15 cellular contexts compared by ENCODE assay signal in genomic region chr6:143896096-143896880, GRCh38. TPM values are rescaled to one million over a fixed set of nuclear protein-coding genes. Genes with fewer than 3 reads are reported as not detected.
DNase-seq lines count a peak whose midpoint lies in the region; ATAC-seq and TF ChIP-seq lines count a peak whose summit lies in the region.
"Had no signal": no experiment of that assay in that cellular context is flagged by ENCODE, and none has a peak within 500 bp of the region (broad histone marks: within the 10 kb centered on the region; RNA-seq: fewer than 3 reads in every experiment).

No MANE protein-coding gene starts in this region.

- POLR2A ChIA-PET in PC-3 (lab: Charles Lee; ENCODE audit: unreplicated experiment) = interaction anchor here (0.6 kb wide), 1 partner anchor 34 kb away, joined by 3 read pairs; no protein-coding TSS in a partner anchor

- H3F3A ChIP-seq in PC-3 (ENCODE audit: low read length, unreplicated experiment) = no peaks in the 10 kb centered on the region

- no peaks in the 10 kb centered on the region for H4K20me1 ChIP-seq in PC-3 (ENCODE audit: low read length)

- TF ChIP-seq POLR2A in Peyer's patch (IDR thresholded peaks at IDR 0.05) = no peak

- H3K9me3 ChIP-seq in PC-3 (ENCODE audit: low read length) (no peaks in the 10 kb centered on the region), left lung (no peaks in the 10 kb centered on the region), Peyer's patch (no peaks in the 10 kb centered on the region)

- no peaks in the 10 kb centered on the region for H3K36me3 ChIP-seq in PC-3 (ENCODE audit: low read depth, low read length)
- no peaks in the 10 kb centered on the region for H3K36me3 ChIP-seq in left lung
- H3K36me3 ChIP-seq in Peyer's patch = no peaks in the 10 kb centered on the region

- DNase-seq in SKM-1 treated with dmso at 0.1 percent for 144 hours (lab: John Stamatoyannopoulos, UW; ENCODE audit: unreplicated experiment) (peak; percentile 9), SKM-1 (lab: John Stamatoyannopoulos, UW; ENCODE audit: unreplicated experiment) (no peak), PC-3 (peak; percentile 17), left lung (no peak), ureter (ENCODE audit: low spot score) (peak; percentile 49), amygdala (lab: John Stamatoyannopoulos, UW) (no peak), Peyer's patch (no peak), Kasumi-1 (lab: John Stamatoyannopoulos, UW) (no peak)
- DNase-seq: activated CD4-positive, alpha-beta T cell treated with anti-CD3 and anti-CD28 coated beads, Interleukin-2, amount 10 ng/mL, durations not matched to agents 7 days and 5 days; activated T-cell treated with anti-CD3 and anti-CD28 coated beads, Interleukin-2, amount 50 U/mL, for 24 hours; NCI-H446 treated with DMSO at 0.1 percent for 48 hours; T-helper 2 cell had no signal

- H3K4me1 ChIP-seq in PC-3 (ENCODE audit: insufficient read depth, low read length) (no peaks in the 10 kb centered on the region), left lung (no peaks in the 10 kb centered on the region), Peyer's patch (no peaks in the 10 kb centered on the region)

- H3K27ac ChIP-seq in PC-3 (ENCODE audit: low read length) (no peak overlapping the region), left lung (peak overlapping the region in 1 of 2 donors; percentile 7), Peyer's patch (no peak overlapping the region)

- peak overlapping the region; percentile 38 for H3K4me2 ChIP-seq in PC-3 (ENCODE audit: low read length)

- H3K4me3 ChIP-seq in PC-3 (ENCODE audit: low read length) (no peak overlapping the region), left lung (no peak overlapping the region), Peyer's patch (no peak overlapping the region)

- CTCF ChIA-PET in PC-3 (lab: Charles Lee) = no interaction called here

- intact Hi-C loops in PC-3 (cut with micrococcal nuclease) (no loop called here), left lung (cut with DNase I) (no loop called here)

- ATAC-seq in PC-3 (no peak), left lung (peak; percentile 86)

- H3K79me2 ChIP-seq in PC-3 (ENCODE audit: low read length) = no peaks in the 10 kb centered on the region

- H2AFZ ChIP-seq in PC-3 (ENCODE audit: low read length) = no peak overlapping the region; the same call in 1 of the 2 replicates

- BruUV-seq in PC-3 (replicated peaks; lab: Mats Ljungman, UMichigan) = no TSS peak

- H3K27me3 ChIP-seq in PC-3 (ENCODE audit: low read length) (no peaks in the 10 kb centered on the region), left lung (no peaks in the 10 kb centered on the region), Peyer's patch (no peaks in the 10 kb centered on the region)

- no peak overlapping the region for H3K9ac ChIP-seq in PC-3 (ENCODE audit: low read length)

- TF ChIP-seq CTCF in PC-3 (conservative IDR thresholded peaks at IDR 0.05; ENCODE audit: low read depth, low read length) = no peak
- TF ChIP-seq CTCF in left lung (IDR thresholded peaks at IDR 0.05) = no peak
- TF ChIP-seq CTCF in Peyer's patch (IDR thresholded peaks at IDR 0.05) = no peak

- H3K9me2 ChIP-seq in PC-3 (replicated peaks; ENCODE audit: low read length) = no peaks in the 10 kb centered on the region

RNA-seq across cellular contexts. Expression of gene ZC2HC1B, which starts 32.0 kb away (rescaled TPM):
- total RNA-seq in PC-3 (2014; rRNA removed) (not detected in 2 replicates), left lung (not detected), ureter (not detected), Peyer's patch (not detected)
- total RNA-seq: activated CD4-positive, alpha-beta T cell treated with anti-CD3 and anti-CD28 coated beads, Interleukin-2, amount 10 ng/mL, durations not matched to agents 7 days and 5 days; fibroblast of lung; lower leg skin; skeletal muscle tissue had no signal

RNA-seq across cellular contexts. Expression of gene LTV1, which starts 53.1 kb away (rescaled TPM):
- 20.7 and 25.1 TPM in 2 replicates for total RNA-seq in PC-3 (2014; rRNA removed)
- total RNA-seq in left lung = 10 to 100 TPM; 16.1 to 24.2 TPM
- 28.6 TPM for total RNA-seq in ureter
- total RNA-seq in Peyer's patch = 10 to 100 TPM; 10.7 to 23.9 (median 11.1) TPM

Comparison
In these comparisons a context has a peak if more than half of its experiments do, and no peak if none do; other contexts are left out.
1. DNase-seq: peak in SKM-1 treated with dmso at 0.1 percent for 144 hours (single experiment), PC-3 (single experiment) and ureter (single experiment); none in SKM-1 (single experiment), left lung (0 of 2), amygdala (0 of 56), Peyer's patch (0 of 3) and Kasumi-1 (0 of 2).